In the genomic region with DNA sequence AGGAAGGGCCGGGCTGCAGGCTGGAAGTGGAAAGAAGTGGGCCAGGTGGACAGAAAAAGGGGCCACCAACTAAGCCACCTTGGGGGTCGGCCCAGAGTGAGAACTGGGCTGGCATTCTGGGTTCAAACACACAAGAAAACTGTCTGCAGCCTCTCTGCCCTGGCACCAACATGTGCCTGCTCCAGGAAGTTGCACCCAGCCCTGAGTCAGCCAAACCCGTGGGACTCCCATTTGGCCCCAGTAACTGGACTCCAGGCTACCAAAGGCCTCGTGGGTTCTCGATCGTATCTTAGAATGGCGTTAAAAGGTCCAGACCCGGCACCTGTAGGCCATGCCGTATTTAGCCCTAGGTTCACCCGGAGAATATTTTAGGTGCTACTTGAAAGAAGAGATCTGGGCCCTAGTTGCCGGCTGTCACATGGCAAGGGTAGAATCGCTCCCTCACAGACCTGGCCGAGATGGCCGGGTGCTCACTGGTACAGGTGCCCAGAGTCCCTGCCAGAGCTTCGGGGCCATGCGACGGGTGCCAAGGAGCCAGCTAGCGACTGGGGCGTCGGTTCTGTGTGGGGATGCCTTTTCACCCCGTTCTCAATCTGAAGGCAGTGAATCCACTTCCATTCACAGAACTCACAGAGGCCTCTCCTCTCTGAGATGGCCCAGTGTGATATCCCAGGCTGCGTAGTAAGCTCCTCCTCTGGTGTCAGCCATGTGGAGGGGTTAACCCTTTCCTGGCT, we compare ENCODE assay signal across 12 cellular contexts.
DNase-seq lines count a peak whose midpoint lies in the region; ATAC-seq and TF ChIP-seq lines count a peak whose summit lies in the region.
"Had no signal": no experiment of that assay in that cellular context is flagged by ENCODE, and none has a peak within 500 bp of the region (broad histone marks: within the 10 kb centered on the region; RNA-seq: fewer than 3 reads in every experiment).

No MANE protein-coding gene starts in this region.

- no peak overlapping the region for H2AFZ ChIP-seq in OCI-LY3 (ENCODE audit: low read depth, low read length)

- TF ChIP-seq CTCF in CD4-positive, alpha-beta T cell (IDR thresholded peaks at IDR 0.05) = no peak
- no peak for TF ChIP-seq CTCF in OCI-LY3 (IDR thresholded peaks at IDR 0.05; ENCODE audit: low read depth, low read length)
- no peak for TF ChIP-seq CTCF in epithelial cell of esophagus (IDR thresholded peaks at IDR 0.05; ENCODE audit: insufficient read depth, low read depth, low read length, missing control alignments)
- no peak for TF ChIP-seq CTCF in osteocyte (IDR thresholded peaks at IDR 0.05)

- H3K4me3 Mint-ChIP-seq in CD4-positive, alpha-beta T cell = peak overlapping the region; percentile 54
- H3K4me3 Mint-ChIP-seq in osteocyte (ENCODE audit: unreplicated experiment) = no peak overlapping the region
- H3K4me3 Mint-ChIP-seq: dendritic cell treated with granulocyte-macrophage colony-stimulating factor and Interleukin-4, amounts not matched to agents 40 ng/mL and 50 ng/mL, for 4 days had no signal

- peaks cover 76% of the 10 kb centered on the region for H3K4me1 ChIP-seq in OCI-LY3 (ENCODE audit: low read length)

- no peak overlapping the region for H3K9ac ChIP-seq in OCI-LY3 (ENCODE audit: low read length)

- peaks cover 50% of the 10 kb centered on the region for H3K79me2 ChIP-seq in OCI-LY3 (ENCODE audit: low read length)

- POLR2A ChIA-PET in CD4-positive, alpha-beta T cell (lab: Charles Lee) = interaction anchor here (3.1 kb wide), 1 partner anchor 22 kb away, joined by 24 read pairs; no protein-coding TSS in a partner anchor

- H3K4me3 ChIP-seq in OCI-LY3 (ENCODE audit: low read length) = no peak overlapping the region
- H3K4me3 ChIP-seq in epithelial cell of esophagus (ENCODE audit: low read length) = no peak overlapping the region
- H3K4me3 ChIP-seq: lung had no signal

- peaks cover 11% of the 10 kb centered on the region; the same call in 1 of the 2 replicates for H4K20me1 ChIP-seq in OCI-LY3 (ENCODE audit: insufficient read depth, low read length)

- H3K9me3 Mint-ChIP-seq in CD4-positive, alpha-beta T cell = no peaks in the 10 kb centered on the region
- no peaks in the 10 kb centered on the region for H3K9me3 Mint-ChIP-seq in osteocyte (ENCODE audit: unreplicated experiment)
- H3K9me3 Mint-ChIP-seq: dendritic cell treated with granulocyte-macrophage colony-stimulating factor and Interleukin-4, amounts not matched to agents 40 ng/mL and 50 ng/mL, for 4 days had no signal

- no peaks in the 10 kb centered on the region for H3K36me3 ChIP-seq in OCI-LY3 (replicated peaks; ENCODE audit: low read depth, low read length)

- H3K27ac ChIP-seq in CD4-positive, alpha-beta T cell (ENCODE audit: low read depth, low read length) = no peak overlapping the region
- H3K27ac ChIP-seq in OCI-LY3 (ENCODE audit: low read length) = no peak overlapping the region

- no peak for DNase-seq in CD4-positive, alpha-beta T cell
- peak; percentile 61 for DNase-seq in epithelial cell of esophagus (ENCODE audit: low read depth)
- DNase-seq in osteocyte (ENCODE audit: extremely low spot score, unreplicated experiment) = no peak
- no peak for DNase-seq in T-helper 2 cell
- DNase-seq in NCI-H526 treated with DMSO at 0.1 percent for 48 hours (lab: John Stamatoyannopoulos, UW) = no peak
- DNase-seq in stimulated activated CD8-positive, alpha-beta memory T cell treated with anti-CD3 and anti-CD28 coated beads, Interleukin-4, amount 100 ng/mL, for 48 hours = no peak
- DNase-seq in NCI-H2196 (lab: John Stamatoyannopoulos, UW; ENCODE audit: unreplicated experiment) = no peak
- DNase-seq: COR-L47, NCI-H345 had no signal

- peaks cover 54% of the 10 kb centered on the region for H3K4me1 Mint-ChIP-seq in CD4-positive, alpha-beta T cell (ENCODE audit: low read depth)
- H3K4me1 Mint-ChIP-seq in osteocyte (ENCODE audit: unreplicated experiment) = peaks cover 80% of the 10 kb centered on the region

- H3K36me3 Mint-ChIP-seq in CD4-positive, alpha-beta T cell (ENCODE audit: low read depth) = no peaks in the 10 kb centered on the region
- H3K36me3 Mint-ChIP-seq in osteocyte (ENCODE audit: unreplicated experiment) = no peaks in the 10 kb centered on the region

- no peak for ATAC-seq in CD4-positive, alpha-beta T cell (ENCODE audit: poor library complexity)

- H3K4me2 ChIP-seq in OCI-LY3 (ENCODE audit: low read length) = 0 out of 2 replicates have a peak overlapping the region, but pooled peaks have one; percentile 72

- H3K27ac Mint-ChIP-seq in CD4-positive, alpha-beta T cell = peak overlapping the region; percentile 82
- peak overlapping the region; percentile 47 for H3K27ac Mint-ChIP-seq in osteocyte (ENCODE audit: unreplicated experiment)
- H3K27ac Mint-ChIP-seq: dendritic cell treated with granulocyte-macrophage colony-stimulating factor and Interleukin-4, amounts not matched to agents 40 ng/mL and 50 ng/mL, for 4 days had no signal

- CTCF ChIA-PET in CD4-positive, alpha-beta T cell (lab: Charles Lee) = interaction anchor here (1.6 kb wide), 1 partner anchor 8 kb away, joined by 3 read pairs; no protein-coding TSS in a partner anchor

- intact Hi-C loops in CD4-positive, alpha-beta T cell (cut with DNase I, micrococcal nuclease) = loop anchor here in 1 of 2 experiments (10.0 kb wide), 1 partner anchor 287 kb away; no protein-coding TSS in a partner anchor

- no peaks in the 10 kb centered on the region for H3K9me3 ChIP-seq in CD4-positive, alpha-beta T cell (ENCODE audit: control insufficient read depth, low read length)
- no peaks in the 10 kb centered on the region for H3K9me3 ChIP-seq in OCI-LY3 (ENCODE audit: insufficient read depth, low read length)

- H3K27me3 Mint-ChIP-seq in CD4-positive, alpha-beta T cell = no peaks in the 10 kb centered on the region
- no peaks in the 10 kb centered on the region for H3K27me3 Mint-ChIP-seq in osteocyte (ENCODE audit: unreplicated experiment)

- H3K27me3 ChIP-seq in CD4-positive, alpha-beta T cell (ENCODE audit: control insufficient read depth, insufficient read depth, low read length) = peaks cover 13% of the 10 kb centered on the region
- peaks cover 11% of the 10 kb centered on the region for H3K27me3 ChIP-seq in OCI-LY3 (ENCODE audit: low read depth, low read length)
